In the genomic region with DNA sequence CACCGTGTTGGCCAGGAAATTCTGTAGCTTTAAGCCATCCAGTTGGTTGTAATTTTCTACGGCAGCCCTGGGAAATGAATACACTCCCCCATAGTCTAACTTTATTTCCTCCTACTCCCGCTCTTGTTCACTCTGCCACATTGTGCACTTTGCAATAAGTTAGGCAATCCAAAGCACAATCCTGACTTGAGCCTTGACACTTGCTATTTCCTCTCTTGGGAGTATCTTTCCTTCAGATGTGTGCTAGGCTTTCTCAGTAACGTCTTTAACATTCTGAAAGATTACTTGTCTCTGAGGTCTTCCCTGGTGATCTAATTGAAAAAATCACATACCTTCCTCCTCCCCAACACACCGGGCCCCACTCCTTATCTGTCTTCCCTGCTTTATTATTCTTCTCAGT, we compare ENCODE assay signal across 1 cellular context.
TF ChIP-seq lines count a peak whose summit lies in the region.

No MANE protein-coding gene starts in this region.

TF ChIP-seq in WTC11, 78 proteins besides CTCF, POLR2A, EP300 and RAD21 (continued from another document):
- no peak for TF ChIP-seq ZNF121 (CRISPR knock-in tag; IDR thresholded peaks at IDR 0.05)
- TF ChIP-seq, protein P1, sequence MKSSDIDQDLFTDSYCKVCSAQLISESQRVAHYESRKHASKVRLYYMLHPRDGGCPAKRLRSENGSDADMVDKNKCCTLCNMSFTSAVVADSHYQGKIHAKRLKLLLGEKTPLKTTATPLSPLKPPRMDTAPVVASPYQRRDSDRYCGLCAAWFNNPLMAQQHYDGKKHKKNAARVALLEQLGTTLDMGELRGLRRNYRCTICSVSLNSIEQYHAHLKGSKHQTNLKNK (CRISPR knock-in tag; IDR thresholded peaks at IDR 0.05): no peak
- TF ChIP-seq, protein P2, sequence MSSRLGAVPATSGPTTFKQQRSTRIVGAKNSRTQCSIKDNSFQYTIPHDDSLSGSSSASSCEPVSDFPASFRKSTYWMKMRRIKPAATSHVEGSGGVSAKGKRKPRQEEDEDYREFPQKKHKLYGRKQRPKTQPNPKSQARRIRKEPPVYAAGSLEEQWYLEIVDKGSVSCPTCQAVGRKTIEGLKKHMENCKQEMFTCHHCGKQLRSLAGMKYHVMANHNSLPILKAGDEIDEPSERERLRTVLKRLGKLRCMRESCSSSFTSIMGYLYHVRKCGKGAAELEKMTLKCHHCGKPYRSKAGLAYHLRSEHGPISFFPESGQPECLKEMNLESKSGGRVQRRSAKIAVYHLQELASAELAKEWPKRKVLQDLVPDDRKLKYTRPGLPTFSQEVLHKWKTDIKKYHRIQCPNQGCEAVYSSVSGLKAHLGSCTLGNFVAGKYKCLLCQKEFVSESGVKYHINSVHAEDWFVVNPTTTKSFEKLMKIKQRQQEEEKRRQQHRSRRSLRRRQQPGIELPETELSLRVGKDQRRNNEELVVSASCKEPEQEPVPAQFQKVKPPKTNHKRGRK (CRISPR knock-in tag; IDR thresholded peaks at IDR 0.05; ENCODE audit: borderline replicate concordance): no peak
- TF ChIP-seq CREM (CRISPR knock-in tag; IDR thresholded peaks at IDR 0.05): no peak
- TF ChIP-seq MYBL2 (CRISPR knock-in tag; IDR thresholded peaks at IDR 0.05): no peak
- TF ChIP-seq ZNF263 (CRISPR knock-in tag; IDR thresholded peaks at IDR 0.05; ENCODE audit: low read depth): no peak
- TF ChIP-seq GTF2I (CRISPR knock-in tag; conservative IDR thresholded peaks at IDR 0.05): no peak
- TF ChIP-seq IRF2 (CRISPR knock-in tag; IDR thresholded peaks at IDR 0.05; ENCODE audit: borderline replicate concordance, low read depth): no peak
- TF ChIP-seq IRF1 (CRISPR knock-in tag; IDR thresholded peaks at IDR 0.05): no peak
- no peak for TF ChIP-seq KAT7 (CRISPR knock-in tag; IDR thresholded peaks at IDR 0.05; ENCODE audit: borderline replicate concordance)
- no peak for TF ChIP-seq NR1H2 (CRISPR knock-in tag; IDR thresholded peaks at IDR 0.05)
- TF ChIP-seq TEAD1 (CRISPR knock-in tag; IDR thresholded peaks at IDR 0.05): no peak
- TF ChIP-seq NR3C1 (CRISPR knock-in tag; conservative IDR thresholded peaks at IDR 0.05; ENCODE audit: low read depth): no peak
- TF ChIP-seq RORB (CRISPR knock-in tag; IDR thresholded peaks at IDR 0.05): no peak
- no peak for TF ChIP-seq GABPB1 (CRISPR knock-in tag; IDR thresholded peaks at IDR 0.05)
- TF ChIP-seq, protein P3, sequence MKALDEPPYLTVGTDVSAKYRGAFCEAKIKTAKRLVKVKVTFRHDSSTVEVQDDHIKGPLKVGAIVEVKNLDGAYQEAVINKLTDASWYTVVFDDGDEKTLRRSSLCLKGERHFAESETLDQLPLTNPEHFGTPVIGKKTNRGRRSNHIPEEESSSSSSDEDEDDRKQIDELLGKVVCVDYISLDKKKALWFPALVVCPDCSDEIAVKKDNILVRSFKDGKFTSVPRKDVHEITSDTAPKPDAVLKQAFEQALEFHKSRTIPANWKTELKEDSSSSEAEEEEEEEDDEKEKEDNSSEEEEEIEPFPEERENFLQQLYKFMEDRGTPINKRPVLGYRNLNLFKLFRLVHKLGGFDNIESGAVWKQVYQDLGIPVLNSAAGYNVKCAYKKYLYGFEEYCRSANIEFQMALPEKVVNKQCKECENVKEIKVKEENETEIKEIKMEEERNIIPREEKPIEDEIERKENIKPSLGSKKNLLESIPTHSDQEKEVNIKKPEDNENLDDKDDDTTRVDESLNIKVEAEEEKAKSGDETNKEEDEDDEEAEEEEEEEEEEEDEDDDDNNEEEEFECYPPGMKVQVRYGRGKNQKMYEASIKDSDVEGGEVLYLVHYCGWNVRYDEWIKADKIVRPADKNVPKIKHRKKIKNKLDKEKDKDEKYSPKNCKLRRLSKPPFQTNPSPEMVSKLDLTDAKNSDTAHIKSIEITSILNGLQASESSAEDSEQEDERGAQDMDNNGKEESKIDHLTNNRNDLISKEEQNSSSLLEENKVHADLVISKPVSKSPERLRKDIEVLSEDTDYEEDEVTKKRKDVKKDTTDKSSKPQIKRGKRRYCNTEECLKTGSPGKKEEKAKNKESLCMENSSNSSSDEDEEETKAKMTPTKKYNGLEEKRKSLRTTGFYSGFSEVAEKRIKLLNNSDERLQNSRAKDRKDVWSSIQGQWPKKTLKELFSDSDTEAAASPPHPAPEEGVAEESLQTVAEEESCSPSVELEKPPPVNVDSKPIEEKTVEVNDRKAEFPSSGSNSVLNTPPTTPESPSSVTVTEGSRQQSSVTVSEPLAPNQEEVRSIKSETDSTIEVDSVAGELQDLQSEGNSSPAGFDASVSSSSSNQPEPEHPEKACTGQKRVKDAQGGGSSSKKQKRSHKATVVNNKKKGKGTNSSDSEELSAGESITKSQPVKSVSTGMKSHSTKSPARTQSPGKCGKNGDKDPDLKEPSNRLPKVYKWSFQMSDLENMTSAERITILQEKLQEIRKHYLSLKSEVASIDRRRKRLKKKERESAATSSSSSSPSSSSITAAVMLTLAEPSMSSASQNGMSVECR (CRISPR knock-in tag; IDR thresholded peaks at IDR 0.05; ENCODE audit: borderline replicate concordance): no peak
